ENCODE assay signal across 8 cellular contexts in genomic region chr7:144127714-144128334, GRCh38. TPM values are rescaled to one million over a fixed set of nuclear protein-coding genes. Genes with fewer than 3 reads are reported as not detected.
DNase-seq lines count a peak whose midpoint lies in the region; ATAC-seq and TF ChIP-seq lines count a peak whose summit lies in the region.

No MANE protein-coding gene starts in this region.

- peak; percentile 36 for DNase-seq in CMK (ENCODE audit: low read depth)
- peak; percentile 79 to 94 for DNase-seq in NCI-H526 (lab: John Stamatoyannopoulos, UW)
- peak; percentile 95 to 96 for DNase-seq in activated CD4-positive, alpha-beta T cell treated with anti-CD3 and anti-CD28 coated beads, Interleukin-2, amount 50 U/mL, for 48 hours
- peak in 9 of 10 donors; percentile 40 to 72 (median 61) for DNase-seq in dorsolateral prefrontal cortex
- peak; percentile 88 for DNase-seq in lung (ENCODE audit: low spot score)
- peak; percentile 46 to 73 for DNase-seq in stimulated activated CD8-positive, alpha-beta memory T cell treated with anti-CD3 and anti-CD28 coated beads, Interleukin-15, amount 100 ng/mL, for 4 hours (ENCODE audit: low read depth in 2 of 2)

- no peaks in the 10 kb centered on the region for H3K9me3 ChIP-seq in lung (ENCODE audit: control insufficient read depth in 2 of 2, insufficient read depth in 1 of 2, low read length in 1 of 2)

- no peaks in the 10 kb centered on the region for H3K4me1 ChIP-seq in lung (ENCODE audit: control insufficient read depth in 2 of 2, insufficient read depth in 2 of 2, low read length in 2 of 2)

- WGBS in lung, 2 donors = 44 to 50% methylated on average over 6 of the region's 6 CpGs

- ATAC-seq in GM19438 (IDR thresholded peaks at IDR 0.05; ENCODE audit: low read depth, unreplicated experiment) (peak; percentile 100), HG03460 (IDR thresholded peaks at IDR 0.05; ENCODE audit: unreplicated experiment) (peak; percentile 100), lung (ENCODE audit: insufficient read depth, low FRiP score) (peak; percentile 95)

- H3K4me3 ChIP-seq in dorsolateral prefrontal cortex = no peak overlapping the region
- no peak overlapping the region for H3K4me3 ChIP-seq in lung

- intact Hi-C loops in dorsolateral prefrontal cortex (cut with DNase I) = no loop called here

- H3K27me3 ChIP-seq in dorsolateral prefrontal cortex = no peaks in the 10 kb centered on the region
- no peaks in the 10 kb centered on the region for H3K27me3 ChIP-seq in lung (ENCODE audit: control insufficient read depth, insufficient read depth)

- no peak overlapping the region for H3K27ac ChIP-seq in dorsolateral prefrontal cortex
- H3K27ac ChIP-seq in lung (ENCODE audit: low read depth in 1 of 2, low read length in 1 of 2) = no peak overlapping the region

- peak in 55 of 56 donors; percentile 40 to 86 (median 68) for TF ChIP-seq CTCF in dorsolateral prefrontal cortex (IDR thresholded peaks at IDR 0.05 in 54 of 56, conservative IDR thresholded peaks at IDR 0.05 in 2 of 56; ENCODE audit: low read depth in 1 of 56, partially characterized antibody in 56 of 56)
- TF ChIP-seq CTCF in lung (IDR thresholded peaks at IDR 0.05; ENCODE audit: control extremely low read depth, extremely low read depth) = peak; percentile 74

- no peaks in the 10 kb centered on the region for H3K36me3 ChIP-seq in lung (ENCODE audit: control insufficient read depth in 2 of 2, insufficient read depth in 2 of 2, low read length in 2 of 2)

RNA-seq across cellular contexts. Expression of gene OR2A14, which starts 4.8 kb away (rescaled TPM):
- total RNA-seq in dorsolateral prefrontal cortex (not detected), lung (not detected)
- not detected for polyA plus RNA-seq in lung

RNA-seq across cellular contexts. Expression of gene OR2A2, which starts 18.4 kb away (rescaled TPM):
- total RNA-seq in dorsolateral prefrontal cortex = not detected
- not detected for total RNA-seq in lung
- not detected for polyA plus RNA-seq in lung

RNA-seq across cellular contexts. Expression of gene OR2A12, which starts 41.7 kb away (rescaled TPM):
- total RNA-seq in dorsolateral prefrontal cortex = not detected
- under 1 TPM in 1 of 2 donors, not detected in 1; 0.06 TPM for total RNA-seq in lung
- not detected for polyA plus RNA-seq in lung

RNA-seq across cellular contexts. Expression of gene CTAGE4, which starts 55.4 kb away (rescaled TPM):
- total RNA-seq in dorsolateral prefrontal cortex (1 to 10 TPM in 2 of 120 experiments, under 1 TPM in 38, not detected in 80; 0.19 to 1.4 (median 0.32) TPM), lung (1 to 10 TPM; 4.4 to 8.2 TPM)
- polyA plus RNA-seq in lung = 1 to 10 TPM in 1 of 2 donors, under 1 TPM in 1; 0.16 to 4.3 TPM

RNA-seq across cellular contexts. Expression of gene OR2A25, which starts 58.2 kb away (rescaled TPM):
- total RNA-seq in dorsolateral prefrontal cortex = not detected
- total RNA-seq in lung = not detected
- polyA plus RNA-seq in lung = not detected

Comparison
In these comparisons a context has a peak if more than half of its experiments do, and no peak if none do; other contexts are left out.
1. DNase-seq: peak in every context shown above with its lines; median percentile 96 in activated CD4-positive, alpha-beta T cell treated with anti-CD3 and anti-CD28 coated beads, Interleukin-2, amount 50 U/mL, for 48 hours; 88 in lung; 86 in NCI-H526; 61 in dorsolateral prefrontal cortex; 60 in stimulated activated CD8-positive, alpha-beta memory T cell treated with anti-CD3 and anti-CD28 coated beads, Interleukin-15, amount 100 ng/mL, for 4 hours; 36 in CMK.